8 cellular contexts compared by ENCODE assay signal in genomic region chr14:91060472-91061308, GRCh38. TPM values are rescaled to one million over a fixed set of nuclear protein-coding genes. Genes with fewer than 3 reads are reported as not detected.
DNase-seq lines count a peak whose midpoint lies in the region; ATAC-seq and TF ChIP-seq lines count a peak whose summit lies in the region.

Gene RPS6KA5 (minus strand): TSS chr14:91060641. CDS start chr14:91060434, 207 bp downstream.

- DNase-seq in ELF-1 (ENCODE audit: low read depth, low spot score) (peak; percentile 100), H7 (peak; percentile 95), M059J (ENCODE audit: low read depth) (peak; percentile 99), SHP77 (lab: John Stamatoyannopoulos, UW) (peak; percentile 100), fibroblast of pulmonary artery (ENCODE audit: low read depth) (peak; percentile 100)
- DNase-seq in activated effector memory CD4-positive, alpha-beta T cell treated with Interleukin-2 at 50 U/mL for 16 hours: peak; percentile 99
- DNase-seq in natural killer cell treated with Interleukin-12 subunit alpha and Interleukin-12 subunit beta and Interleukin-15 and Interleukin-18, amount 100 ng/mL, for 72 hours (ENCODE audit: low spot score): peak; percentile 100
- peak; percentile 99 for DNase-seq in stimulated activated naive CD8-positive, alpha-beta T cell treated with anti-CD3 and anti-CD28 coated beads, Interleukin-15, Interleukin-2, amounts not matched to agents 100 U/mL and 50 U/mL, for 24 hours

- no peak for TF ChIP-seq CTCF in fibroblast of pulmonary artery (IDR thresholded peaks at IDR 0.05; ENCODE audit: low read length, missing control alignments)

- no peaks in the 10 kb centered on the region; the same call in 1 of the 2 replicates for H3K27me3 ChIP-seq in H7 (ENCODE audit: control insufficient read depth, insufficient read depth, low read length)

- no peaks in the 10 kb centered on the region for H3K36me3 ChIP-seq in H7 (replicated peaks; ENCODE audit: control insufficient read depth, insufficient read depth, low read length)

- peak; percentile 91 to 93 for ATAC-seq in natural killer cell treated with Interleukin-12 subunit alpha and Interleukin-12 subunit beta and Interleukin-15 and Interleukin-18, amount 100 ng/mL, for 72 hours
- ATAC-seq in stimulated activated naive CD8-positive, alpha-beta T cell treated with anti-CD3 and anti-CD28 coated beads, Interleukin-15, Interleukin-2, amounts not matched to agents 100 U/mL and 50 U/mL, for 24 hours: peak; percentile 90

- H3K4me1 Mint-ChIP-seq in natural killer cell treated with Interleukin-12 subunit alpha and Interleukin-12 subunit beta and Interleukin-15 and Interleukin-18, amount 100 ng/mL, for 72 hours (ENCODE audit: low read depth in 2 of 2): peaks cover 43 to 52% of the 10 kb centered on the region in 2 donors

- peaks cover 10% of the 10 kb centered on the region for H3K9me3 Mint-ChIP-seq in natural killer cell treated with Interleukin-12 subunit alpha and Interleukin-12 subunit beta and Interleukin-15 and Interleukin-18, amount 100 ng/mL, for 72 hours

- peak within 1 kb of the TSS; percentile 96 for H3K4me3 ChIP-seq in H7 (ENCODE audit: insufficient read depth, low read depth, low read length)
- peak within 1 kb of the TSS; percentile 82 for H3K4me3 ChIP-seq in fibroblast of pulmonary artery (replicated peaks; ENCODE audit: low read depth, low read length)

- H3K27ac Mint-ChIP-seq in natural killer cell treated with Interleukin-12 subunit alpha and Interleukin-12 subunit beta and Interleukin-15 and Interleukin-18, amount 100 ng/mL, for 72 hours: peak within 1 kb of the TSS in 1 of 2 donors; percentile 32

- H3K36me3 Mint-ChIP-seq in natural killer cell treated with Interleukin-12 subunit alpha and Interleukin-12 subunit beta and Interleukin-15 and Interleukin-18, amount 100 ng/mL, for 72 hours: peaks cover 10% of the 10 kb centered on the region

- peak within 1 kb of the TSS; percentile 69 for H3K4me3 Mint-ChIP-seq in natural killer cell treated with Interleukin-12 subunit alpha and Interleukin-12 subunit beta and Interleukin-15 and Interleukin-18, amount 100 ng/mL, for 72 hours

- H3K27me3 Mint-ChIP-seq in natural killer cell treated with Interleukin-12 subunit alpha and Interleukin-12 subunit beta and Interleukin-15 and Interleukin-18, amount 100 ng/mL, for 72 hours: no peaks in the 10 kb centered on the region

RNA-seq across cellular contexts. Expression of gene RPS6KA5, which starts in this region (rescaled TPM):
- 1.1 and 1.9 TPM in 2 replicates for total RNA-seq in H7 (2014; rRNA removed; shearing (Covaris generic))
- total RNA-seq in M059J (2014; rRNA removed; shearing (Covaris generic)): 5.8 and 9.6 TPM in 2 replicates
- 10 to 100 TPM; 20.5 to 47.5 TPM for total RNA-seq in natural killer cell treated with Interleukin-12 subunit alpha and Interleukin-12 subunit beta and Interleukin-15 and Interleukin-18, amount 100 ng/mL, for 72 hours

Comparison
In these comparisons a context has a peak if more than half of its experiments do, and no peak if none do; other contexts are left out.
1. Peak in every context shown above with its lines: DNase-seq, ATAC-seq and H3K4me3 ChIP-seq.